Comparison of ENCODE assay signal across 15 cellular contexts in genomic region chr14:80390911-80391310, GRCh38.
A peak's percentile ranks its signal among the peaks of the same experiment; 100 is the strongest.
DNase-seq lines count a peak whose midpoint lies in the region; ATAC-seq and TF ChIP-seq lines count a peak whose summit lies in the region.
"Had no signal": no experiment of that assay in that cellular context is flagged by ENCODE, and none has a peak within 500 bp of the region (broad histone marks: within the 10 kb centered on the region; RNA-seq: fewer than 3 reads in every experiment).

No MANE protein-coding gene starts in this region.

- no peak overlapping the region for H3K4me3 Mint-ChIP-seq in stimulated activated naive B cell treated with anti-CD40 and anti-IgM and Interleukin-4, amounts not matched to agents 10 μg/mL and 1 μg/mL and 100 μg/mL, for 72 hours
- no peak overlapping the region for H3K4me3 Mint-ChIP-seq in endothelial cell (ENCODE audit: unreplicated experiment)
- H3K4me3 Mint-ChIP-seq: CD14-positive monocyte had no signal

- no peak for TF ChIP-seq CTCF in AG10803 (conservative IDR thresholded peaks at IDR 0.05; ENCODE audit: low read length)
- TF ChIP-seq CTCF in endothelial cell (IDR thresholded peaks at IDR 0.05; ENCODE audit: unreplicated experiment), result no peak

- no peaks in the 10 kb centered on the region for H3K4me1 Mint-ChIP-seq in stimulated activated naive B cell treated with anti-CD40 and anti-IgM and Interleukin-4, amounts not matched to agents 10 μg/mL and 1 μg/mL and 100 μg/mL, for 72 hours
- no peaks in the 10 kb centered on the region for H3K4me1 Mint-ChIP-seq in endothelial cell (ENCODE audit: unreplicated experiment)
- H3K4me1 Mint-ChIP-seq: CD14-positive monocyte had no signal

- no peak for ATAC-seq in stimulated activated naive B cell treated with anti-CD40 and anti-IgM and Interleukin-4, amounts not matched to agents 10 μg/mL and 1 μg/mL and 100 μg/mL, for 72 hours (replicated peaks)
- ATAC-seq in GM18909 (IDR thresholded peaks at IDR 0.05; ENCODE audit: poor library complexity, unreplicated experiment), result no peak
- ATAC-seq: HCT116 had no signal

- H3K27me3 Mint-ChIP-seq in stimulated activated naive B cell treated with anti-CD40 and anti-IgM and Interleukin-4, amounts not matched to agents 10 μg/mL and 1 μg/mL and 100 μg/mL, for 72 hours, result no peaks in the 10 kb centered on the region
- no peaks in the 10 kb centered on the region for H3K27me3 Mint-ChIP-seq in endothelial cell (ENCODE audit: unreplicated experiment)

- no peak overlapping the region for H3K27ac Mint-ChIP-seq in stimulated activated naive B cell treated with anti-CD40 and anti-IgM and Interleukin-4, amounts not matched to agents 10 μg/mL and 1 μg/mL and 100 μg/mL, for 72 hours
- H3K27ac Mint-ChIP-seq in endothelial cell (ENCODE audit: unreplicated experiment), result no peak overlapping the region
- H3K27ac Mint-ChIP-seq: CD14-positive monocyte had no signal

- H3K4me3 ChIP-seq in AG10803 (ENCODE audit: low read length), result no peak overlapping the region
- H3K4me3 ChIP-seq: skin epidermis had no signal

- H3K36me3 Mint-ChIP-seq in stimulated activated naive B cell treated with anti-CD40 and anti-IgM and Interleukin-4, amounts not matched to agents 10 μg/mL and 1 μg/mL and 100 μg/mL, for 72 hours, result no peaks in the 10 kb centered on the region
- H3K36me3 Mint-ChIP-seq in endothelial cell (ENCODE audit: low read depth, unreplicated experiment), result no peaks in the 10 kb centered on the region
- H3K36me3 Mint-ChIP-seq: CD14-positive monocyte had no signal

- peaks cover 3 to 4% of the 10 kb centered on the region in 2 donors for H3K9me3 Mint-ChIP-seq in stimulated activated naive B cell treated with anti-CD40 and anti-IgM and Interleukin-4, amounts not matched to agents 10 μg/mL and 1 μg/mL and 100 μg/mL, for 72 hours
- H3K9me3 Mint-ChIP-seq in endothelial cell (ENCODE audit: unreplicated experiment), result no peaks in the 10 kb centered on the region

- peak; percentile 53 for DNase-seq in AG10803 (ENCODE audit: low read depth)
- peak; percentile 68 for DNase-seq in LHCN-M2 (ENCODE audit: low read depth)
- DNase-seq in dermis blood vessel endothelial cell, result peak; percentile 12
- peak; percentile 45 for DNase-seq in kidney glomerular epithelial cell (lab: John Stamatoyannopoulos, UW)
- DNase-seq in stimulated activated naive B cell treated with anti-CD40 and anti-IgM and Interleukin-4, amounts not matched to agents 10 μg/mL and 1 μg/mL and 100 μg/mL, for 72 hours, result no peak
- DNase-seq in endothelial cell (ENCODE audit: low spot score), result no peak
- no peak for DNase-seq in activated T-cell treated with anti-CD3 and anti-CD28 coated beads, Interleukin-2, amount 50 U/mL, for 48 hours
- DNase-seq: activated CD4-positive, alpha-beta T cell treated with anti-CD3 and anti-CD28 coated beads, Interleukin-2, amount 50 U/mL, for 4 hours; activated naive CD4-positive, alpha-beta T cell treated with Interleukin-2 at 50 U/mL for 16 hours; MV-4-11; NCI-H774 had no signal

Comparison
In these comparisons a context has a peak if more than half of its experiments do, and no peak if none do; other contexts are left out.
1. DNase-seq: peak in AG10803 (single experiment), LHCN-M2 (single experiment), dermis blood vessel endothelial cell (single experiment) and kidney glomerular epithelial cell (single experiment); none in stimulated activated naive B cell treated with anti-CD40 and anti-IgM and Interleukin-4, amounts not matched to agents 10 μg/mL and 1 μg/mL and 100 μg/mL, for 72 hours (single experiment), endothelial cell (single experiment) and activated T-cell treated with anti-CD3 and anti-CD28 coated beads, Interleukin-2, amount 50 U/mL, for 48 hours (0 of 2).